In the genomic region with DNA sequence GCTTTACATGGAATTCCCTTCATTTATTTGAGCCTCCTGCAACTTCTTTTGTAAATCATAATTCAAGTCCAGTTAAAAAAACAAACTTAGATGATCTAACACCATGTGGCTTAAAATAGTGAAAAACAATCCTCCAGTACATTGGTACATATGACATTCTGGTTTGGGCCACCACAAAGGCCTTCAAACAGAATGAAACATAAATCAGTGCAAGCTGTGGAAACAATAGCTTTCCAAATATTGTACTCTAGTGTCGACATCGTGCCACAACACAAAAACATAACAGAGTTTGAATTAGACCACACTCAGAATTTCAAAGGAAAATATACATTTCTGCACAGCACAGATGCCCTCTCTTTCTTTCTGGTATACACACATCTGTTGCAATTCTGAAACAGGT, we compare ENCODE assay signal across 28 cellular contexts.
DNase-seq lines count a peak whose midpoint lies in the region; ATAC-seq and TF ChIP-seq lines count a peak whose summit lies in the region.
"Had no signal": no experiment of that assay in that cellular context is flagged by ENCODE, and none has a peak within 500 bp of the region (broad histone marks: within the 10 kb centered on the region; RNA-seq: fewer than 3 reads in every experiment).

No MANE protein-coding gene starts in this region.

- H3K27ac Mint-ChIP-seq in activated naive CD4-positive, alpha-beta T cell treated with anti-CD3 and anti-CD28 coated beads, Interleukin-2, amount 50 U/mL, for 72 hours = no peak overlapping the region
- H3K27ac Mint-ChIP-seq: H9 had no signal

- no peak overlapping the region for H3K27ac ChIP-seq in fibroblast of lung (ENCODE audit: insufficient read depth, low read length)
- no peak overlapping the region for H3K27ac ChIP-seq in tibial artery
- H3K27ac ChIP-seq: HL-60 had no signal

- H3K36me3 ChIP-seq in adipocyte (ENCODE audit: control insufficient read depth, insufficient read depth, low read length, severe bottlenecking) = no peaks in the 10 kb centered on the region
- no peaks in the 10 kb centered on the region for H3K36me3 ChIP-seq in fibroblast of lung (ENCODE audit: control insufficient read depth, insufficient read depth, low read length)
- no peaks in the 10 kb centered on the region for H3K36me3 ChIP-seq in tibial artery
- H3K36me3 ChIP-seq: BE2C had no signal

- H3K4me3 ChIP-seq in adipocyte (ENCODE audit: low read length) (no peak overlapping the region), fibroblast of lung (replicated peaks in 1 of 4; ENCODE audit: control extremely low read depth in 1 of 4, insufficient read depth in 1 of 4, low read depth in 3 of 4, low read length in 4 of 4) (no peak overlapping the region), tibial artery (no peak overlapping the region)
- H3K4me3 ChIP-seq: GM12878 had no signal

- no peaks in the 10 kb centered on the region for H3K79me2 ChIP-seq in fibroblast of lung (ENCODE audit: control insufficient read depth, insufficient read depth, low read length)

- ATAC-seq in activated naive CD4-positive, alpha-beta T cell treated with anti-CD3 and anti-CD28 coated beads, Interleukin-2, amount 50 U/mL, for 72 hours = no peak
- ATAC-seq: GM12878, HepG2, Panc1 had no signal

- no peak overlapping the region for H3K9ac ChIP-seq in adipocyte (ENCODE audit: low read length)
- no peak overlapping the region for H3K9ac ChIP-seq in fibroblast of lung (ENCODE audit: insufficient read depth, low read length)
- H3K9ac ChIP-seq: SK-N-SH had no signal

- no peaks in the 10 kb centered on the region for H3K4me1 ChIP-seq in adipocyte (ENCODE audit: control insufficient read depth, insufficient read depth, low read length)
- H3K4me1 ChIP-seq in fibroblast of lung (ENCODE audit: control insufficient read depth, extremely low read depth, insufficient read depth, low read length) = no peaks in the 10 kb centered on the region
- no peaks in the 10 kb centered on the region for H3K4me1 ChIP-seq in tibial artery
- H3K4me1 ChIP-seq: BE2C had no signal

- TF ChIP-seq CTCF in fibroblast of lung (conservative IDR thresholded peaks at IDR 0.05 in 1 of 2, IDR thresholded peaks at IDR 0.05 in 1 of 2; ENCODE audit: low read depth in 1 of 2, low read length in 2 of 2) (no peak), tibial artery (IDR thresholded peaks at IDR 0.05) (no peak)

- no peak overlapping the region for H2AFZ ChIP-seq in fibroblast of lung (ENCODE audit: low read length)

- intact Hi-C loops in tibial artery (cut with DNase I; ENCODE audit: low total_unique reads) = no loop called here

- H3K36me3 Mint-ChIP-seq in activated naive CD4-positive, alpha-beta T cell treated with anti-CD3 and anti-CD28 coated beads, Interleukin-2, amount 50 U/mL, for 72 hours = no peaks in the 10 kb centered on the region

- H3K9me3 ChIP-seq in adipocyte (ENCODE audit: control insufficient read depth, low read length) = no peaks in the 10 kb centered on the region
- H3K9me3 ChIP-seq in fibroblast of lung (ENCODE audit: control insufficient read depth, insufficient read depth, low read depth, low read length) = no peaks in the 10 kb centered on the region
- no peaks in the 10 kb centered on the region for H3K9me3 ChIP-seq in tibial artery
- H3K9me3 ChIP-seq: BE2C, SK-N-SH had no signal

- no peaks in the 10 kb centered on the region for H4K20me1 ChIP-seq in fibroblast of lung (ENCODE audit: control insufficient read depth, extremely low read depth, insufficient read depth, low read length)

- no peaks in the 10 kb centered on the region for H3K27me3 ChIP-seq in adipocyte (replicated peaks; ENCODE audit: control insufficient read depth, insufficient read depth, low read length)
- no peaks in the 10 kb centered on the region for H3K27me3 ChIP-seq in fibroblast of lung (ENCODE audit: control insufficient read depth, insufficient read depth, low read length)
- no peaks in the 10 kb centered on the region for H3K27me3 ChIP-seq in tibial artery
- H3K27me3 ChIP-seq: BE2C had no signal

- DNase-seq in EH (ENCODE audit: low read depth) (peak; percentile 3), adipocyte (ENCODE audit: low read depth) (peak; percentile 89), fibroblast of lung (ENCODE audit: low read depth in 2 of 2) (peak; percentile 0 to 38), tibial artery (no peak), AML-193 (lab: John Stamatoyannopoulos, UW) (no peak), NCI-H2196 treated with DMSO at 0.1 percent for 48 hours (lab: John Stamatoyannopoulos, UW; ENCODE audit: unreplicated experiment) (no peak)
- no peak for DNase-seq in activated naive CD4-positive, alpha-beta T cell treated with anti-CD3 and anti-CD28 coated beads, Interleukin-2, amount 50 U/mL, for 72 hours (ENCODE audit: low spot score in 2 of 2)
- DNase-seq: ACHN, BE2C, DMS53, EL, GF-D8, H9, KBM-7, MM.1S, NCI-H1048, NCI-H1436, NCI-H187 treated with DMSO at 0.1 percent for 48 hours, NCI-H2107, NCI-H226, NCI-H524 treated with DMSO at 0.1 percent for 48 hours, NCI-H82, SIG-M5, SK-N-SH had no signal

- no peak overlapping the region for H3K4me2 ChIP-seq in fibroblast of lung (ENCODE audit: extremely low read depth, insufficient read depth, low read length)
- H3K4me2 ChIP-seq: SK-N-SH had no signal

- peaks cover 6 to 8% of the 10 kb centered on the region in 2 donors for H3K9me3 Mint-ChIP-seq in activated naive CD4-positive, alpha-beta T cell treated with anti-CD3 and anti-CD28 coated beads, Interleukin-2, amount 50 U/mL, for 72 hours
- H3K9me3 Mint-ChIP-seq: H9 had no signal

Comparison
In these comparisons a context has a peak if more than half of its experiments do, and no peak if none do; other contexts are left out.
1. DNase-seq: peak in EH (single experiment), adipocyte (single experiment) and fibroblast of lung (2 of 2); none in tibial artery (0 of 2), AML-193 (0 of 2), activated naive CD4-positive, alpha-beta T cell treated with anti-CD3 and anti-CD28 coated beads, Interleukin-2, amount 50 U/mL, for 72 hours (0 of 2) and NCI-H2196 treated with DMSO at 0.1 percent for 48 hours (single experiment).